Comparison of ENCODE assay signal across 15 cellular contexts in genomic region chr12:80353254-80353653, GRCh38.
DNase-seq lines count a peak whose midpoint lies in the region; ATAC-seq and TF ChIP-seq lines count a peak whose summit lies in the region.
"Had no signal": no experiment of that assay in that cellular context is flagged by ENCODE, and none has a peak within 500 bp of the region (broad histone marks: within the 10 kb centered on the region; RNA-seq: fewer than 3 reads in every experiment).

No MANE protein-coding gene starts in this region.

- H3K9me3 ChIP-seq in fibroblast of lung (ENCODE audit: control insufficient read depth, insufficient read depth, low read depth, low read length) = no peaks in the 10 kb centered on the region
- H3K9me3 ChIP-seq: stomach, uterus had no signal

- H4K20me1 ChIP-seq in fibroblast of lung (ENCODE audit: control insufficient read depth, extremely low read depth, insufficient read depth, low read length) = no peaks in the 10 kb centered on the region

- peak overlapping the region; percentile 19 for H2AFZ ChIP-seq in fibroblast of lung (ENCODE audit: low read length)

- no peaks in the 10 kb centered on the region for H3K4me1 Mint-ChIP-seq in natural killer cell treated with Interleukin-12 subunit alpha and Interleukin-12 subunit beta and Interleukin-15 and Interleukin-18, amount 100 ng/mL, for 72 hours (ENCODE audit: low read depth in 2 of 2)

- H3K4me3 ChIP-seq in fibroblast of lung (replicated peaks in 1 of 4; ENCODE audit: control extremely low read depth in 1 of 4, insufficient read depth in 1 of 4, low read depth in 3 of 4, low read length in 4 of 4) = no peak overlapping the region
- H3K4me3 ChIP-seq: stomach, uterus had no signal

- H3K4me1 ChIP-seq in fibroblast of lung (ENCODE audit: control insufficient read depth, extremely low read depth, insufficient read depth, low read length) = no peaks in the 10 kb centered on the region
- H3K4me1 ChIP-seq: stomach, uterus had no signal

- H3K36me3 Mint-ChIP-seq in natural killer cell treated with Interleukin-12 subunit alpha and Interleukin-12 subunit beta and Interleukin-15 and Interleukin-18, amount 100 ng/mL, for 72 hours = no peaks in the 10 kb centered on the region

- H3K4me3 Mint-ChIP-seq in natural killer cell treated with Interleukin-12 subunit alpha and Interleukin-12 subunit beta and Interleukin-15 and Interleukin-18, amount 100 ng/mL, for 72 hours = no peak overlapping the region
- H3K4me3 Mint-ChIP-seq: effector memory CD8-positive, alpha-beta T cell had no signal

- TF ChIP-seq CTCF in VCaP (conservative IDR thresholded peaks at IDR 0.05) (no peak), fibroblast of lung (conservative IDR thresholded peaks at IDR 0.05 in 1 of 2, IDR thresholded peaks at IDR 0.05 in 1 of 2; ENCODE audit: low read depth in 1 of 2, low read length in 2 of 2) (no peak)

- no peaks in the 10 kb centered on the region for H3K27me3 Mint-ChIP-seq in natural killer cell treated with Interleukin-12 subunit alpha and Interleukin-12 subunit beta and Interleukin-15 and Interleukin-18, amount 100 ng/mL, for 72 hours
- H3K27me3 Mint-ChIP-seq: effector memory CD8-positive, alpha-beta T cell had no signal

- H3K27ac Mint-ChIP-seq in natural killer cell treated with Interleukin-12 subunit alpha and Interleukin-12 subunit beta and Interleukin-15 and Interleukin-18, amount 100 ng/mL, for 72 hours = no peak overlapping the region
- H3K27ac Mint-ChIP-seq: effector memory CD8-positive, alpha-beta T cell had no signal

- no peaks in the 10 kb centered on the region for H3K79me2 ChIP-seq in fibroblast of lung (ENCODE audit: control insufficient read depth, insufficient read depth, low read length)

- H3K27ac ChIP-seq in VCaP (peak overlapping the region; percentile 50), fibroblast of lung (ENCODE audit: insufficient read depth, low read length) (no peak overlapping the region)
- H3K27ac ChIP-seq: stomach, uterus had no signal

- no peak overlapping the region for H3K4me2 ChIP-seq in fibroblast of lung (ENCODE audit: extremely low read depth, insufficient read depth, low read length)

- H3K36me3 ChIP-seq in fibroblast of lung (ENCODE audit: control insufficient read depth, insufficient read depth, low read length) = no peaks in the 10 kb centered on the region
- H3K36me3 ChIP-seq: stomach, uterus had no signal

- peak; percentile 45 for DNase-seq in EH (ENCODE audit: low read depth)
- DNase-seq in fibroblast of lung (ENCODE audit: low read depth in 2 of 2) = peak; percentile 15 to 58
- DNase-seq in pulmonary artery endothelial cell (ENCODE audit: low read depth, low spot score) = peak; percentile 58
- DNase-seq in natural killer cell treated with Interleukin-12 subunit alpha and Interleukin-12 subunit beta and Interleukin-15 and Interleukin-18, amount 100 ng/mL, for 72 hours (ENCODE audit: low spot score) = no peak
- DNase-seq in NCI-H2196 treated with DMSO at 0.1 percent for 48 hours (lab: John Stamatoyannopoulos, UW; ENCODE audit: unreplicated experiment) = no peak
- no peak for DNase-seq in DMS79 treated with DMSO at 0.1 percent for 48 hours (lab: John Stamatoyannopoulos, UW)
- DNase-seq: activated CD4-positive, alpha-beta T cell treated with anti-CD3 and anti-CD28 coated beads, Interleukin-2, amount 50 U/mL, for 1 hour; activated naive CD4-positive, alpha-beta T cell treated with anti-CD3 and anti-CD28 coated beads, Interleukin-2, amount 50 U/mL, for 16 hours; effector memory CD8-positive, alpha-beta T cell; islet precursor cell; stimulated activated CD4-positive, alpha-beta T cell treated with anti-CD3 and anti-CD28 coated beads, Interleukin-15, amount 100 ng/mL, for 24 hours; stomach; uterus had no signal

- no peaks in the 10 kb centered on the region for H3K27me3 ChIP-seq in fibroblast of lung (ENCODE audit: control insufficient read depth, insufficient read depth, low read length)
- H3K27me3 ChIP-seq: stomach, uterus had no signal

- H3K9me3 Mint-ChIP-seq in natural killer cell treated with Interleukin-12 subunit alpha and Interleukin-12 subunit beta and Interleukin-15 and Interleukin-18, amount 100 ng/mL, for 72 hours = peaks cover 8% of the 10 kb centered on the region

- H3K9ac ChIP-seq in fibroblast of lung (ENCODE audit: insufficient read depth, low read length) = no peak overlapping the region

- ATAC-seq in natural killer cell treated with Interleukin-12 subunit alpha and Interleukin-12 subunit beta and Interleukin-15 and Interleukin-18, amount 100 ng/mL, for 72 hours = no peak
- no peak for ATAC-seq in GM18517 (IDR thresholded peaks at IDR 0.05; ENCODE audit: unreplicated experiment)
- ATAC-seq: effector memory CD8-positive, alpha-beta T cell had no signal

Comparison
In these comparisons a context has a peak if more than half of its experiments do, and no peak if none do; other contexts are left out.
1. DNase-seq: peak in EH (single experiment), fibroblast of lung (2 of 2) and pulmonary artery endothelial cell (single experiment); none in natural killer cell treated with Interleukin-12 subunit alpha and Interleukin-12 subunit beta and Interleukin-15 and Interleukin-18, amount 100 ng/mL, for 72 hours (single experiment), NCI-H2196 treated with DMSO at 0.1 percent for 48 hours (single experiment) and DMS79 treated with DMSO at 0.1 percent for 48 hours (single experiment).